Comparison of ENCODE assay signal across 19 cellular contexts in genomic region chr7:70303309-70303708, GRCh38.
DNase-seq lines count a peak whose midpoint lies in the region; ATAC-seq lines count a peak whose summit lies in the region.
"Had no signal": no experiment of that assay in that cellular context is flagged by ENCODE, and none has a peak within 500 bp of the region (broad histone marks: within the 10 kb centered on the region; RNA-seq: fewer than 3 reads in every experiment).

No MANE protein-coding gene starts in this region.

- H3K27ac Mint-ChIP-seq in activated naive CD8-positive, alpha-beta T cell treated with anti-CD3 and anti-CD28 coated beads, Interleukin-2, amount 10 ng/mL, durations not matched to agents 7 days and 5 days = peak overlapping the region; percentile 57
- H3K27ac Mint-ChIP-seq in activated naive CD8-positive, alpha-beta T cell treated with anti-CD3 and anti-CD28 coated beads, Interleukin-2, amount 50 U/mL, for 24 hours = no peak overlapping the region
- H3K27ac Mint-ChIP-seq in T-helper 17 cell = peak overlapping the region; percentile 32
- H3K27ac Mint-ChIP-seq: CD8-positive, alpha-beta T cell; GM23338 had no signal

- H3K4me1 Mint-ChIP-seq in activated naive CD8-positive, alpha-beta T cell treated with anti-CD3 and anti-CD28 coated beads, Interleukin-2, amount 10 ng/mL, durations not matched to agents 7 days and 5 days = peaks cover 20% of the 10 kb centered on the region
- peaks cover 22% of the 10 kb centered on the region for H3K4me1 Mint-ChIP-seq in activated naive CD8-positive, alpha-beta T cell treated with anti-CD3 and anti-CD28 coated beads, Interleukin-2, amount 50 U/mL, for 24 hours
- H3K4me1 Mint-ChIP-seq in T-helper 17 cell = peaks cover 17% of the 10 kb centered on the region
- H3K4me1 Mint-ChIP-seq: GM23338 had no signal

- H3K4me3 Mint-ChIP-seq in activated naive CD8-positive, alpha-beta T cell treated with anti-CD3 and anti-CD28 coated beads, Interleukin-2, amount 10 ng/mL, durations not matched to agents 7 days and 5 days = peak overlapping the region; percentile 15
- H3K4me3 Mint-ChIP-seq in activated naive CD8-positive, alpha-beta T cell treated with anti-CD3 and anti-CD28 coated beads, Interleukin-2, amount 50 U/mL, for 24 hours = no peak overlapping the region
- H3K4me3 Mint-ChIP-seq in T-helper 17 cell = no peak overlapping the region
- H3K4me3 Mint-ChIP-seq: CD8-positive, alpha-beta T cell; GM23338 had no signal

- H3K36me3 Mint-ChIP-seq in activated naive CD8-positive, alpha-beta T cell treated with anti-CD3 and anti-CD28 coated beads, Interleukin-2, amount 10 ng/mL, durations not matched to agents 7 days and 5 days = no peaks in the 10 kb centered on the region
- H3K36me3 Mint-ChIP-seq in activated naive CD8-positive, alpha-beta T cell treated with anti-CD3 and anti-CD28 coated beads, Interleukin-2, amount 50 U/mL, for 24 hours (ENCODE audit: low read depth) = no peaks in the 10 kb centered on the region
- no peaks in the 10 kb centered on the region for H3K36me3 Mint-ChIP-seq in T-helper 17 cell (ENCODE audit: low read depth)
- H3K36me3 Mint-ChIP-seq: CD8-positive, alpha-beta T cell had no signal

- H3K9me3 Mint-ChIP-seq in activated naive CD8-positive, alpha-beta T cell treated with anti-CD3 and anti-CD28 coated beads, Interleukin-2, amount 10 ng/mL, durations not matched to agents 7 days and 5 days = peaks cover 3% of the 10 kb centered on the region
- H3K9me3 Mint-ChIP-seq in activated naive CD8-positive, alpha-beta T cell treated with anti-CD3 and anti-CD28 coated beads, Interleukin-2, amount 50 U/mL, for 24 hours = no peaks in the 10 kb centered on the region
- H3K9me3 Mint-ChIP-seq: CD8-positive, alpha-beta T cell; GM23338 had no signal

- POLR2A ChIA-PET in activated naive CD8-positive, alpha-beta T cell treated with anti-CD3 and anti-CD28 coated beads, Interleukin-2, amount 10 ng/mL, durations not matched to agents 7 days and 5 days (lab: Charles Lee) = no interaction called here

- peak; percentile 37 for DNase-seq in activated naive CD8-positive, alpha-beta T cell treated with anti-CD3 and anti-CD28 coated beads, Interleukin-2, amount 10 ng/mL, durations not matched to agents 7 days and 5 days
- DNase-seq in activated naive CD8-positive, alpha-beta T cell treated with anti-CD3 and anti-CD28 coated beads, Interleukin-2, amount 50 U/mL, for 24 hours = no peak
- DNase-seq in H4 (ENCODE audit: low spot score) = peak; percentile 41
- no peak for DNase-seq in T-helper 17 cell
- DNase-seq in nucleus accumbens (lab: John Stamatoyannopoulos, UW) = no peak
- no peak for DNase-seq in left ventricle myocardium superior
- DNase-seq in SHP77 treated with DMSO at 0.1 percent for 48 hours (lab: John Stamatoyannopoulos, UW) = no peak
- DNase-seq: Calu3; CD8-positive, alpha-beta T cell; EL; NCI-H1436; NCI-H2029; NCI-H2171; NCI-H526 treated with DMSO at 0.1 percent for 48 hours; NK-92 treated with Interleukin-12 subunit alpha and Interleukin-12 subunit beta, amount 100 ng/mL, for 24 hours; Peyer's patch had no signal

- intact Hi-C loops in left ventricle myocardium superior (cut with micrococcal nuclease) = no loop called here

- H3K9me3 ChIP-seq in T-helper 17 cell (ENCODE audit: control insufficient read depth, low read length, poor library complexity, severe bottlenecking) = no peaks in the 10 kb centered on the region
- H3K9me3 ChIP-seq: A549, Peyer's patch had no signal

- peaks cover 8% of the 10 kb centered on the region for H3K27me3 Mint-ChIP-seq in activated naive CD8-positive, alpha-beta T cell treated with anti-CD3 and anti-CD28 coated beads, Interleukin-2, amount 10 ng/mL, durations not matched to agents 7 days and 5 days
- no peaks in the 10 kb centered on the region for H3K27me3 Mint-ChIP-seq in activated naive CD8-positive, alpha-beta T cell treated with anti-CD3 and anti-CD28 coated beads, Interleukin-2, amount 50 U/mL, for 24 hours
- no peaks in the 10 kb centered on the region for H3K27me3 Mint-ChIP-seq in T-helper 17 cell

- peak; percentile 66 for ATAC-seq in activated naive CD8-positive, alpha-beta T cell treated with anti-CD3 and anti-CD28 coated beads, Interleukin-2, amount 10 ng/mL, durations not matched to agents 7 days and 5 days (ENCODE audit: low read depth)
- ATAC-seq in activated naive CD8-positive, alpha-beta T cell treated with anti-CD3 and anti-CD28 coated beads, Interleukin-2, amount 50 U/mL, for 24 hours = no peak
- ATAC-seq in T-helper 17 cell (no peak), left ventricle myocardium superior (no peak)
- ATAC-seq: A549; CD8-positive, alpha-beta T cell; GM23338; HCT116 had no signal

Comparison
In these comparisons a context has a peak if more than half of its experiments do, and no peak if none do; other contexts are left out.
1. DNase-seq: peak in activated naive CD8-positive, alpha-beta T cell treated with anti-CD3 and anti-CD28 coated beads, Interleukin-2, amount 10 ng/mL, durations not matched to agents 7 days and 5 days (single experiment) and H4 (single experiment); none in activated naive CD8-positive, alpha-beta T cell treated with anti-CD3 and anti-CD28 coated beads, Interleukin-2, amount 50 U/mL, for 24 hours (single experiment), T-helper 17 cell (0 of 3), nucleus accumbens (0 of 56), left ventricle myocardium superior (single experiment) and SHP77 treated with DMSO at 0.1 percent for 48 hours (single experiment).